24 cellular contexts compared by ENCODE assay signal in the genomic region with DNA sequence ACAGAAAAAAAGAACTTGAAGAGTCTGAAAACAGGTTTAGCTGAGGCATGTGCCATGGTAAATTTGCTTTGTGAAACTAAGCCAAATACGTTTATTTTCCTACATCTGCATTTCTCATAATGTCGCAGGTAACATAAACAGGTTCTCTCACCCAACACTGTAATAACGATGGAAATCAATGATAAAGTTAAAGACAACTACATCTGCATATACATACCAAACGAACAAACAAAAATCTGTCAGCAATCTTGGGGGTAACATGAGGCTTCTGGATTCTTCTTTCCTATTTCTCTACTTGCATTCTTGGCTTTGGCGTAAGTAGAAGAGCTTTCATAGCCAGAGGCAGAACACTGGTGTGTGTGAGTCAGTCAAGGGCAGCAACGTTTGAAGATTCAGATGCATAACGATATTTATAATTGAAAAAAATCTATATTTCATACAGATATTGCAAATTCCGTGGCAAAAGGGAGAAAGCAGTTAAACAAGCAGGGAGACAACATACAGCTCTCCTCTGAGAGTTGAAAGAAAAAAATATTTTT.
"Had no signal": no experiment of that assay in that cellular context is flagged by ENCODE, and none has a peak within 500 bp of the region (broad histone marks: within the 10 kb centered on the region; RNA-seq: fewer than 3 reads in every experiment).

No MANE protein-coding gene starts in this region.

- H3K27me3 ChIP-seq: left lung, sigmoid colon, stomach, suprapubic skin, tibial nerve, uterus had no signal

- H3K36me3 Mint-ChIP-seq: immature natural killer cell; mesothelial cell of epicardium; natural killer cell; stimulated activated memory B cell treated with anti-CD40 and anti-IgM and Interleukin-4, amounts not matched to agents 10 μg/mL and 1 μg/mL and 100 μg/mL, for 72 hours had no signal

- H3K9me3 ChIP-seq: left lung, sigmoid colon, stomach, suprapubic skin, tibial nerve, uterus had no signal

- H3K4me1 Mint-ChIP-seq: activated CD4-positive, alpha-beta memory T cell treated with anti-CD3 and anti-CD28 coated beads, Interleukin-2, amount 10 ng/mL, durations not matched to agents 7 days and 5 days had no signal

- H3K27ac Mint-ChIP-seq: activated B cell treated with CpG ODN at 0.5 μM for 24 hours; activated CD4-positive, alpha-beta memory T cell treated with anti-CD3 and anti-CD28 coated beads, Interleukin-2, amount 10 ng/mL, durations not matched to agents 7 days and 5 days; activated naive CD4-positive, alpha-beta T cell treated with anti-CD3 and anti-CD28 coated beads for 36 hours; activated T-cell treated with anti-CD3 and anti-CD28 coated beads, Interleukin-2, amount 50 U/mL, for 72 hours; immature natural killer cell; mesothelial cell of epicardium; natural killer cell; progenitor cell of endocrine pancreas; stimulated activated memory B cell treated with anti-CD40 and anti-IgM and Interleukin-4, amounts not matched to agents 10 μg/mL and 1 μg/mL and 100 μg/mL, for 72 hours had no signal

- H3K4me1 ChIP-seq: left lung, sigmoid colon, tibial nerve, uterus had no signal

- H3K4me3 Mint-ChIP-seq: activated B cell treated with CpG ODN at 0.5 μM for 24 hours; activated CD4-positive, alpha-beta memory T cell treated with anti-CD3 and anti-CD28 coated beads, Interleukin-2, amount 10 ng/mL, durations not matched to agents 7 days and 5 days; activated naive CD4-positive, alpha-beta T cell treated with anti-CD3 and anti-CD28 coated beads for 36 hours; activated T-cell treated with anti-CD3 and anti-CD28 coated beads, Interleukin-2, amount 50 U/mL, for 72 hours; immature natural killer cell; mesothelial cell of epicardium; natural killer cell; stimulated activated memory B cell treated with anti-CD40 and anti-IgM and Interleukin-4, amounts not matched to agents 10 μg/mL and 1 μg/mL and 100 μg/mL, for 72 hours had no signal

- H3K4me3 ChIP-seq: left lung, sigmoid colon, smooth muscle cell, stomach, suprapubic skin, tibial nerve, uterus had no signal

- DNase-seq: activated B cell treated with CpG ODN at 0.5 μM for 24 hours; activated CD4-positive, alpha-beta memory T cell treated with anti-CD3 and anti-CD28 coated beads, Interleukin-2, amount 10 ng/mL, durations not matched to agents 7 days and 5 days; activated CD4-positive, alpha-beta T cell treated with anti-CD3 and anti-CD28 coated beads for 48 hours; activated effector memory CD4-positive, alpha-beta T cell treated with Interleukin-2 at 50 U/mL for 16 hours; activated naive CD4-positive, alpha-beta T cell treated with anti-CD3 and anti-CD28 coated beads for 36 hours; activated T-cell treated with anti-CD3 and anti-CD28 coated beads, Interleukin-2, amount 50 U/mL, for 72 hours; effector CD4-positive, alpha-beta T cell; foreskin melanocyte; immature natural killer cell; kidney glomerular epithelial cell; left lung; natural killer cell; retina; sigmoid colon; stimulated activated CD4-positive, alpha-beta T cell treated with anti-CD3 and anti-CD28 coated beads, Interleukin-15, amount 100 ng/mL, for 24 hours; stomach; uterus had no signal

- H3K4me2 ChIP-seq: smooth muscle cell had no signal

- ATAC-seq: activated T-cell treated with anti-CD3 and anti-CD28 coated beads, Interleukin-2, amount 50 U/mL, for 72 hours; left lung; natural killer cell; stimulated activated memory B cell treated with anti-CD40 and anti-IgM and Interleukin-4, amounts not matched to agents 10 μg/mL and 1 μg/mL and 100 μg/mL, for 72 hours had no signal

- H3K27me3 Mint-ChIP-seq: activated B cell treated with CpG ODN at 0.5 μM for 24 hours; activated CD4-positive, alpha-beta memory T cell treated with anti-CD3 and anti-CD28 coated beads, Interleukin-2, amount 10 ng/mL, durations not matched to agents 7 days and 5 days had no signal

- H3K9me3 Mint-ChIP-seq: activated B cell treated with CpG ODN at 0.5 μM for 24 hours; activated CD4-positive, alpha-beta memory T cell treated with anti-CD3 and anti-CD28 coated beads, Interleukin-2, amount 10 ng/mL, durations not matched to agents 7 days and 5 days; activated naive CD4-positive, alpha-beta T cell treated with anti-CD3 and anti-CD28 coated beads for 36 hours; activated T-cell treated with anti-CD3 and anti-CD28 coated beads, Interleukin-2, amount 50 U/mL, for 72 hours; stimulated activated memory B cell treated with anti-CD40 and anti-IgM and Interleukin-4, amounts not matched to agents 10 μg/mL and 1 μg/mL and 100 μg/mL, for 72 hours had no signal

- H3K27ac ChIP-seq: left lung, sigmoid colon, suprapubic skin, tibial nerve, uterus had no signal

- FAIRE-seq: endometrium had no signal

- H3K36me3 ChIP-seq: left lung, sigmoid colon, stomach, suprapubic skin, tibial nerve, uterus had no signal
